ENCODE assay signal across 21 cellular contexts in the genomic region with DNA sequence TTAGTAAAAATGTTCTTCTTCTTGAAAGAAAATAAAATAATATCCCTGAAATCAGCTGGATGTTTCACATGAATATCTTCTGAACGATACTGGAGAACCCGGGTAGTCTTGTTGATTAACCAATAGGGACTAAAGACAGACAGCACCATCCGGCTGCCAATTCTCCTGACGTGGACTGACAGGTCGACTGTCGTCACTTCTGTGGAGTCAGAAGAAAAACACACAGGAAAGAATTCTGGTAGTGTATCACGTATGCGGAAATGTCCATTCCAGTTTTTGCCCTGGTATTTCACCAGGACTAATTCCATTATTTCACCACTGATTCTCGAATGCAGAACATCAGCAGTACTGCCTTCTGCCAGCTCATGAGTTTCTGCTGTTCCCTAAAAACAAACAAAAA.
DNase-seq lines count a peak whose midpoint lies in the region; TF ChIP-seq lines count a peak whose summit lies in the region.
"Had no signal": no experiment of that assay in that cellular context is flagged by ENCODE, and none has a peak within 500 bp of the region (broad histone marks: within the 10 kb centered on the region; RNA-seq: fewer than 3 reads in every experiment).

No MANE protein-coding gene starts in this region.

- H3K4me3 ChIP-seq in foreskin fibroblast (ENCODE audit: low read depth in 1 of 2, low read length in 2 of 2): no peak overlapping the region
- H3K4me3 ChIP-seq: GM23338 had no signal

- TF ChIP-seq CTCF in foreskin fibroblast (IDR thresholded peaks at IDR 0.05; ENCODE audit: low read depth, low read length): no peak

- DNase-seq in AG08395 (ENCODE audit: low spot score): peak; percentile 45
- DNase-seq in EH (ENCODE audit: low read depth): peak; percentile 32
- DNase-seq in RPMI7951 (ENCODE audit: low read depth): peak; percentile 33
- DNase-seq in foreskin fibroblast: peak; percentile 16 to 27
- no peak for DNase-seq in NCI-H2107 (lab: John Stamatoyannopoulos, UW)
- no peak for DNase-seq in NCI-H748 treated with DMSO at 0.1 percent for 48 hours (lab: John Stamatoyannopoulos, UW)
- DNase-seq in occipital lobe (lab: John Stamatoyannopoulos, UW): no peak
- DNase-seq: CD8-positive, alpha-beta memory T cell; DMS 273 treated with DMSO at 0.1 percent for 48 hours; DMS79; H9; KG1; MM.1S; NCI-H1048; NCI-H1694; NCI-H2029 treated with DMSO at 0.1 percent for 48 hours; NCI-H2227 treated with DMSO at 0.1 percent for 48 hours; NCI-H526 treated with DMSO at 0.1 percent for 48 hours; SIG-M5; T-cell had no signal

Comparison
In these comparisons a context has a peak if more than half of its experiments do, and no peak if none do; other contexts are left out.
1. DNase-seq: peak in AG08395 (single experiment), EH (single experiment), RPMI7951 (single experiment) and foreskin fibroblast (2 of 2); none in NCI-H2107 (single experiment), NCI-H748 treated with DMSO at 0.1 percent for 48 hours (single experiment) and occipital lobe (single experiment).